Comparison of ENCODE assay signal across 1 cellular context in genomic region chr4:99715286-99715685, GRCh38.
TF ChIP-seq lines count a peak whose summit lies in the region.

No MANE protein-coding gene starts in this region.

TF ChIP-seq in endothelial cell of umbilical vein, 7 proteins besides CTCF, POLR2A, EP300 and RAD21 (continued from another document):
- TF ChIP-seq GATA2 (IDR thresholded peaks at IDR 0.05; ENCODE audit: insufficient read depth, insufficient read length, low read depth, low read length) = peak; percentile 66
- TF ChIP-seq FOS (IDR thresholded peaks at IDR 0.05; ENCODE audit: borderline replicate concordance, insufficient read depth, low read length) = no peak
